ENCODE assay signal across 8 cellular contexts in the genomic region with DNA sequence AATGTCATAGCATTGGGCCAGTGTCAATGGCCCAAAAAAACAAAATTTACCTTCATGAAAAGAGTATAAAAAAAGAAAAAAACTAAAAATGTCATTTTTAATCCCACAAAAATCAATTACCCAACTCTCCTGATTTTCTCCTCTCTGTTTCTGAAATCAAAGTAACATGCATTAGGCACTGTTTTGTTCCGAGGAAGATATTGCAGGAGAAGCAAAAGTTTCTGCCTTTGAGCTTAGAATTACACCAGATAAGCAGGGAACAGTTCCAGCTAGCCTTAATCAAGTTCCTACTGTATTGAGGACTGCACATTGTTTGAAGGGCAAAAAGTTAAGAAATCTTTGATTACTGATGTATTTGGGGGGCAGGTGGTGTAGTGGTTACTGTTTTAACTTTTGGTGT. TPM values are rescaled to one million over a fixed set of nuclear protein-coding genes. Genes with fewer than 3 reads are reported as not detected.
DNase-seq lines count a peak whose midpoint lies in the region; ATAC-seq and TF ChIP-seq lines count a peak whose summit lies in the region.

No MANE protein-coding gene starts in this region.

- 0 out of 2 replicates have a peak, but pooled peaks cover 4% of the 10 kb centered on the region for H3F3A ChIP-seq in Loucy (ENCODE audit: low read depth)

- TF ChIP-seq CTCF in Loucy (conservative IDR thresholded peaks at IDR 0.05; ENCODE audit: low read length) = no peak

- peak overlapping the region; percentile 66 for H3K9ac ChIP-seq in Loucy (ENCODE audit: low read depth, low read length, poor library complexity, severe bottlenecking)

- H3K27ac Mint-ChIP-seq in CD4-positive, CD25-positive, alpha-beta regulatory T cell = peak overlapping the region in 2 of 3 donors; percentile 55 to 96

- H3K9me2 ChIP-seq in Loucy (replicated peaks; ENCODE audit: low read depth, low read length) = no peaks in the 10 kb centered on the region

- 0% methylated on average over 1 of the region's 1 CpG for WGBS in ectodermal cell, 2 experiments

- peak overlapping the region; percentile 83 for H3K27ac ChIP-seq in CD4-positive, CD25-positive, alpha-beta regulatory T cell (ENCODE audit: insufficient read depth, low read length, poor library complexity, severe bottlenecking)
- H3K27ac ChIP-seq in ectodermal cell (ENCODE audit: insufficient read depth, low read depth, low read length, poor library complexity, severe bottlenecking) = no peak overlapping the region

- H3K4me1 ChIP-seq in CD4-positive, CD25-positive, alpha-beta regulatory T cell (ENCODE audit: control insufficient read depth, insufficient read depth, low read length, poor library complexity, severe bottlenecking) = peaks cover 28% of the 10 kb centered on the region
- H3K4me1 ChIP-seq in Loucy (ENCODE audit: insufficient read depth, low read length, poor library complexity, severe bottlenecking) (peaks cover 36% of the 10 kb centered on the region), ectodermal cell (ENCODE audit: control insufficient read depth, insufficient read depth, low read length) (peaks cover 10% of the 10 kb centered on the region), neuron (ENCODE audit: insufficient read depth, low read length) (peaks cover 24% of the 10 kb centered on the region)

- peak overlapping the region; percentile 76 for H3K4me2 ChIP-seq in Loucy (ENCODE audit: low read depth, low read length, poor library complexity, severe bottlenecking)

- H3K36me3 ChIP-seq in CD4-positive, CD25-positive, alpha-beta regulatory T cell (ENCODE audit: control insufficient read depth, insufficient read depth, low read length) = peaks cover 3% of the 10 kb centered on the region
- H3K36me3 ChIP-seq in Loucy (ENCODE audit: insufficient read depth, low read length) = no peaks in the 10 kb centered on the region
- H3K36me3 ChIP-seq in ectodermal cell (ENCODE audit: control insufficient read depth, insufficient read depth, low read length) = no peaks in the 10 kb centered on the region
- peaks cover 3% of the 10 kb centered on the region for H3K36me3 ChIP-seq in neuron (ENCODE audit: insufficient read depth, low read length)

- H3K27me3 ChIP-seq in CD4-positive, CD25-positive, alpha-beta regulatory T cell (ENCODE audit: control insufficient read depth, insufficient read depth, low read length) = no peaks in the 10 kb centered on the region
- H3K27me3 ChIP-seq in Loucy (ENCODE audit: insufficient read depth, low read length, poor library complexity, severe bottlenecking) = no peaks in the 10 kb centered on the region
- no peaks in the 10 kb centered on the region for H3K27me3 ChIP-seq in ectodermal cell (ENCODE audit: control insufficient read depth, insufficient read depth, low read length, poor library complexity, severe bottlenecking)
- H3K27me3 ChIP-seq in neuron (ENCODE audit: insufficient read depth, low read length) = no peaks in the 10 kb centered on the region

- H3K27me3 Mint-ChIP-seq in CD4-positive, CD25-positive, alpha-beta regulatory T cell = peaks cover 13% of the 10 kb centered on the region

- peaks cover 4% of the 10 kb centered on the region for H3K36me3 Mint-ChIP-seq in CD4-positive, CD25-positive, alpha-beta regulatory T cell

- H2AFZ ChIP-seq in Loucy (ENCODE audit: low read length) = no peak overlapping the region; the same call in 1 of the 2 replicates
- H2AFZ ChIP-seq in neuron (ENCODE audit: low read depth, low read length) = no peak overlapping the region

- H3K4me1 Mint-ChIP-seq in CD4-positive, CD25-positive, alpha-beta regulatory T cell = peaks cover 19 to 45% (median 32%) of the 10 kb centered on the region in 4 donors

- no peaks in the 10 kb centered on the region for H3K9me3 ChIP-seq in CD4-positive, CD25-positive, alpha-beta regulatory T cell (ENCODE audit: control insufficient read depth in 2 of 2, low read length in 2 of 2)
- H3K9me3 ChIP-seq in Loucy (ENCODE audit: insufficient read depth, low read depth, low read length) (no peaks in the 10 kb centered on the region), ectodermal cell (ENCODE audit: control insufficient read depth, low read length) (no peaks in the 10 kb centered on the region), neuron (ENCODE audit: low read length) (no peaks in the 10 kb centered on the region)

- H3K4me3 ChIP-seq in CD4-positive, CD25-positive, alpha-beta regulatory T cell (ENCODE audit: low read depth, low read length) = peak overlapping the region; percentile 83
- H3K4me3 ChIP-seq in Loucy (ENCODE audit: low read length, poor library complexity, severe bottlenecking) (peak overlapping the region; percentile 74), ectodermal cell (ENCODE audit: insufficient read depth, low read depth, low read length) (peak overlapping the region; percentile 78), neuron (ENCODE audit: low read length) (peak overlapping the region; percentile 95)

- peaks cover 28% of the 10 kb centered on the region for H4K20me1 ChIP-seq in Loucy (ENCODE audit: insufficient read depth, low read length, poor library complexity, severe bottlenecking)

- no peaks in the 10 kb centered on the region for H3K9me3 Mint-ChIP-seq in CD4-positive, CD25-positive, alpha-beta regulatory T cell

- no peak for ATAC-seq in CD4-positive, CD25-positive, alpha-beta regulatory T cell (ENCODE audit: low read depth in 2 of 2)
- no peak for ATAC-seq in GM18868 (IDR thresholded peaks at IDR 0.05; ENCODE audit: unreplicated experiment)

- H3K4me3 Mint-ChIP-seq in CD4-positive, CD25-positive, alpha-beta regulatory T cell = peak overlapping the region; percentile 90 to 97 (median 92)

- peaks cover 28% of the 10 kb centered on the region for H3K79me2 ChIP-seq in Loucy (ENCODE audit: insufficient read depth, low read length)

- no peak for DNase-seq in CD4-positive, CD25-positive, alpha-beta regulatory T cell
- DNase-seq in GM03348 (ENCODE audit: low spot score) (no peak), DMS79 treated with DMSO at 0.1 percent for 48 hours (lab: John Stamatoyannopoulos, UW) (no peak), mucosa of gallbladder (ENCODE audit: low spot score) (no peak)

RNA-seq across cellular contexts. Expression of gene PRKAA1, which starts 1.1 kb away (rescaled TPM):
- total RNA-seq in CD4-positive, CD25-positive, alpha-beta regulatory T cell = 102 TPM
- 10 to 100 TPM; 34.1 to 55.8 (median 43.5) TPM for polyA plus RNA-seq in CD4-positive, CD25-positive, alpha-beta regulatory T cell
- 29.9 TPM for polyA plus RNA-seq in ectodermal cell (2013, experiment 1 of 4)
- 33.4 TPM for polyA plus RNA-seq in ectodermal cell (2013, experiment 2 of 4)
- 21.7 TPM for polyA plus RNA-seq in ectodermal cell (2013, experiment 3 of 4)
- polyA plus RNA-seq in ectodermal cell (2013, experiment 4 of 4) = 27.5 TPM
- total RNA-seq in mucosa of gallbladder = 91.5 TPM

RNA-seq across cellular contexts. Expression of gene RPL37, which starts 35.8 kb away (rescaled TPM):
- 1,729 TPM for total RNA-seq in CD4-positive, CD25-positive, alpha-beta regulatory T cell
- 1,000 to 10,000 TPM; 1,921 to 2,513 (median 2,239) TPM for polyA plus RNA-seq in CD4-positive, CD25-positive, alpha-beta regulatory T cell
- polyA plus RNA-seq in ectodermal cell (2013, experiment 1 of 4) = 1,931 TPM
- 2,343 TPM for polyA plus RNA-seq in ectodermal cell (2013, experiment 2 of 4)
- polyA plus RNA-seq in ectodermal cell (2013, experiment 3 of 4) = 3,155 TPM
- 3,307 TPM for polyA plus RNA-seq in ectodermal cell (2013, experiment 4 of 4)
- 820 TPM for total RNA-seq in mucosa of gallbladder

RNA-seq across cellular contexts. Expression of gene CARD6, which starts 41.9 kb away (rescaled TPM):
- total RNA-seq in CD4-positive, CD25-positive, alpha-beta regulatory T cell = 2.8 TPM
- polyA plus RNA-seq in CD4-positive, CD25-positive, alpha-beta regulatory T cell = 1 to 10 TPM; 3.7 to 5.8 (median 5.1) TPM
- not detected for polyA plus RNA-seq in ectodermal cell (2013, experiment 1 of 4)
- 0.04 TPM for polyA plus RNA-seq in ectodermal cell (2013, experiment 2 of 4)
- polyA plus RNA-seq in ectodermal cell (2013, experiment 3 of 4) = 0.11 TPM
- not detected for polyA plus RNA-seq in ectodermal cell (2013, experiment 4 of 4)
- total RNA-seq in mucosa of gallbladder = 21.9 TPM

RNA-seq across cellular contexts. Expression of gene TTC33, which starts 43.5 kb away (rescaled TPM):
- 12.0 TPM for total RNA-seq in CD4-positive, CD25-positive, alpha-beta regulatory T cell
- polyA plus RNA-seq in CD4-positive, CD25-positive, alpha-beta regulatory T cell = 10 to 100 TPM; 14.3 to 19.6 (median 16.9) TPM
- polyA plus RNA-seq in ectodermal cell (2013, experiment 1 of 4) = 23.9 TPM
- polyA plus RNA-seq in ectodermal cell (2013, experiment 2 of 4) = 21.7 TPM
- polyA plus RNA-seq in ectodermal cell (2013, experiment 3 of 4) = 19.5 TPM
- 23.0 TPM for polyA plus RNA-seq in ectodermal cell (2013, experiment 4 of 4)
- 17.6 TPM for total RNA-seq in mucosa of gallbladder
